In genomic region chr4:89156515-89156914, GRCh38 we compare ENCODE assay signal across 33 cellular contexts.
"Had no signal": no experiment of that assay in that cellular context is flagged by ENCODE, and none has a peak within 500 bp of the region (broad histone marks: within the 10 kb centered on the region; RNA-seq: fewer than 3 reads in every experiment).

No MANE protein-coding gene starts in this region.

- H3K4me2 ChIP-seq: PC-9 had no signal

- H3K36me3 ChIP-seq: ascending aorta, breast epithelium, WERI-Rb-1 had no signal

- H2AFZ ChIP-seq: PC-9 had no signal

- H3K4me1 ChIP-seq: ascending aorta, body of pancreas, breast epithelium had no signal

- H3K27me3 ChIP-seq: ascending aorta, breast epithelium had no signal

- H3K27ac ChIP-seq: ascending aorta, body of pancreas, breast epithelium, PC-9, RWPE1, WERI-Rb-1 had no signal

- H3K9me3 Mint-ChIP-seq: activated CD4-positive, alpha-beta memory T cell treated with anti-CD3 and anti-CD28 coated beads, Interleukin-2, amount 10 ng/mL, durations not matched to agents 7 days and 5 days; activated naive CD4-positive, alpha-beta T cell treated with anti-CD3 and anti-CD28 coated beads, Interleukin-2, amount 50 U/mL, for 24 hours; activated naive CD8-positive, alpha-beta T cell treated with anti-CD3 and anti-CD28 coated beads, Interleukin-2, amount 10 ng/mL, durations not matched to agents 7 days and 5 days; activated T-helper 2 cell treated with anti-CD3 and anti-CD28 coated beads, Interferon-gamma antibody, Interleukin-2, Interleukin-4, amounts not matched to agents 10 μg/mL and 5 μg/mL and 100 μg/mL, durations not matched to agents 14 hours and 24 hours and 36 hours had no signal

- H3K4me3 Mint-ChIP-seq: activated CD4-positive, alpha-beta memory T cell treated with anti-CD3 and anti-CD28 coated beads, Interleukin-2, amount 10 ng/mL, durations not matched to agents 7 days and 5 days; activated CD8-positive, alpha-beta memory T cell treated with anti-CD3 and anti-CD28 coated beads, Interleukin-2, amount 10 ng/mL, durations not matched to agents 7 days and 5 days; activated naive CD4-positive, alpha-beta T cell treated with anti-CD3 and anti-CD28 coated beads, Interleukin-2, amount 50 U/mL, for 24 hours; activated naive CD8-positive, alpha-beta T cell treated with anti-CD3 and anti-CD28 coated beads, Interleukin-2, amount 10 ng/mL, durations not matched to agents 7 days and 5 days had no signal

- H3K27ac Mint-ChIP-seq: activated CD4-positive, alpha-beta memory T cell treated with anti-CD3 and anti-CD28 coated beads, Interleukin-2, amount 10 ng/mL, durations not matched to agents 7 days and 5 days; activated CD8-positive, alpha-beta memory T cell treated with anti-CD3 and anti-CD28 coated beads, Interleukin-2, amount 10 ng/mL, durations not matched to agents 7 days and 5 days; activated naive CD4-positive, alpha-beta T cell treated with anti-CD3 and anti-CD28 coated beads, Interleukin-2, amount 50 U/mL, for 24 hours; activated naive CD8-positive, alpha-beta T cell treated with anti-CD3 and anti-CD28 coated beads, Interleukin-2, amount 10 ng/mL, durations not matched to agents 7 days and 5 days; activated T-helper 2 cell treated with anti-CD3 and anti-CD28 coated beads, Interferon-gamma antibody, Interleukin-2, Interleukin-4, amounts not matched to agents 10 μg/mL and 5 μg/mL and 100 μg/mL, durations not matched to agents 14 hours and 24 hours and 36 hours had no signal

- H3K36me3 Mint-ChIP-seq: activated CD8-positive, alpha-beta memory T cell treated with anti-CD3 and anti-CD28 coated beads, Interleukin-2, amount 10 ng/mL, durations not matched to agents 7 days and 5 days; activated naive CD8-positive, alpha-beta T cell treated with anti-CD3 and anti-CD28 coated beads, Interleukin-2, amount 10 ng/mL, durations not matched to agents 7 days and 5 days had no signal

- H3K4me3 ChIP-seq: ascending aorta, body of pancreas, breast epithelium, PC-9 had no signal

- ATAC-seq: activated CD8-positive, alpha-beta memory T cell treated with anti-CD3 and anti-CD28 coated beads, Interleukin-2, amount 10 ng/mL, durations not matched to agents 7 days and 5 days; body of pancreas; Right ventricle myocardium inferior had no signal

- H3K4me1 Mint-ChIP-seq: activated CD4-positive, alpha-beta memory T cell treated with anti-CD3 and anti-CD28 coated beads, Interleukin-2, amount 10 ng/mL, durations not matched to agents 7 days and 5 days; activated CD8-positive, alpha-beta memory T cell treated with anti-CD3 and anti-CD28 coated beads, Interleukin-2, amount 10 ng/mL, durations not matched to agents 7 days and 5 days; activated naive CD4-positive, alpha-beta T cell treated with anti-CD3 and anti-CD28 coated beads, Interleukin-2, amount 50 U/mL, for 24 hours had no signal

- DNase-seq: activated CD4-positive, alpha-beta memory T cell treated with anti-CD3 and anti-CD28 coated beads, Interleukin-2, amount 10 ng/mL, durations not matched to agents 7 days and 5 days; activated CD4-positive, alpha-beta T cell treated with anti-CD3 and anti-CD28 coated beads for 1 hour; activated CD4-positive, CD25-positive, alpha-beta regulatory T cell; activated CD8-positive, alpha-beta memory T cell treated with anti-CD3 and anti-CD28 coated beads for 24 hours; activated CD8-positive, alpha-beta memory T cell treated with anti-CD3 and anti-CD28 coated beads, Interleukin-2, amount 10 ng/mL, durations not matched to agents 7 days and 5 days; activated CD8-positive, alpha-beta memory T cell treated with anti-CD3 and anti-CD28 coated beads, Interleukin-2, amount 50 U/mL, for 48 hours; activated gamma-delta T cell; activated naive CD4-positive, alpha-beta T cell treated with Interleukin-2 at 50 U/mL for 16 hours; activated naive CD8-positive, alpha-beta T cell treated with anti-CD3 and anti-CD28 coated beads, Interleukin-2, amount 10 ng/mL, durations not matched to agents 7 days and 5 days; amygdala; body of pancreas; cortex of kidney; MV-4-11; NCI-H1092; NCI-H1436 treated with DMSO at 0.1 percent for 48 hours; NCI-H1694 treated with DMSO at 0.1 percent for 48 hours; NCI-H2029; NCI-H2107; NCI-H345; NCI-H524 treated with DMSO at 0.1 percent for 48 hours; NCI-H748 treated with DMSO at 0.1 percent for 48 hours; PC-9; SIG-M5; SW 1271; T-helper 1 cell; T1000; WERI-Rb-1 had no signal

- H3K9me3 ChIP-seq: ascending aorta, body of pancreas, breast epithelium had no signal
